13 cellular contexts compared by ENCODE assay signal in the genomic region with DNA sequence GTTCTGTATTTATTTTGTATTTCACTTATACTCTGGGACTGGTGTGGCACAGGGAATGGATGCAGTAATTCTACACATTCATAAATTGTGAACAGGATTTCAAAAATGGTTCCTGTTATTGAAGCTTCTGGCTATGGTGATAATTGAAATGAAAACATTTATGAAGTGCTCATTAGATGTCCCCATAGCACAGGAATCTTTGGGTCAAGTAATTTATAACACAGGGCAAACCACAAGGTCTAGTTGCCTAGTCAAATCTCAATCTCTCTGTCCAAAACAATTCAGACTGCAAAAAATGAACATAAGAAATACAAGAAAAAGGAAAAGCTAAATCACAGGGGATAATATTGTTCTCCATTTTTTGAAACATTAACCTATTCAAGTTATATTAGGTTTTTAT.
DNase-seq lines count a peak whose midpoint lies in the region; ATAC-seq and TF ChIP-seq lines count a peak whose summit lies in the region.
"Had no signal": no experiment of that assay in that cellular context is flagged by ENCODE, and none has a peak within 500 bp of the region (broad histone marks: within the 10 kb centered on the region; RNA-seq: fewer than 3 reads in every experiment).

No MANE protein-coding gene starts in this region.

- H3K4me3 ChIP-seq in HEK293 (ENCODE audit: low read depth, low read length) (no peak overlapping the region), fibroblast of mammary gland (ENCODE audit: control insufficient read depth, low read depth, low read length) (no peak overlapping the region), mucosa of descending colon (no peak overlapping the region)

- DNase-seq in EH (ENCODE audit: low read depth), result peak; percentile 8
- peak; percentile 25 for DNase-seq in OCI-M1 (lab: John Stamatoyannopoulos, UW)
- DNase-seq in fibroblast of mammary gland (ENCODE audit: low read depth), result peak; percentile 3
- DNase-seq in EL, result no peak
- DNase-seq in mucosa of descending colon, result no peak
- DNase-seq: C1 segment of cervical spinal cord; CD4-positive, alpha-beta memory T cell; DMS79; GDM1; HCEC 1CT; IMR-90 had no signal

- intact Hi-C loops in mucosa of descending colon (cut with DNase I, micrococcal nuclease), result no loop called here

- POLR2A ChIA-PET in HEK293 (lab: Yijun Ruan, JAX), result no interaction called here

- no peak overlapping the region for H3K27ac ChIP-seq in HEK293 (ENCODE audit: extremely low read depth, low read depth, low read length)

- no peaks in the 10 kb centered on the region for H3K36me3 ChIP-seq in HEK293 (ENCODE audit: control insufficient read depth in 2 of 2, insufficient read depth in 1 of 2, low read length in 2 of 2)
- no peaks in the 10 kb centered on the region for H3K36me3 ChIP-seq in mucosa of descending colon (ENCODE audit: low read depth)

- H3K9me3 ChIP-seq in HEK293 (ENCODE audit: control insufficient read depth, insufficient read depth, low read depth, low read length) (no peaks in the 10 kb centered on the region), mucosa of descending colon (no peaks in the 10 kb centered on the region)

- H3K4me1 ChIP-seq in HEK293 (ENCODE audit: control insufficient read depth, insufficient read depth, low read length), result no peaks in the 10 kb centered on the region
- H3K4me1 ChIP-seq in mucosa of descending colon (ENCODE audit: low read depth), result no peaks in the 10 kb centered on the region

- ATAC-seq in GM18520 (IDR thresholded peaks at IDR 0.05; ENCODE audit: unreplicated experiment), result no peak
- ATAC-seq in mucosa of descending colon, result no peak

- TF ChIP-seq CTCF in HEK293 (tag by site-specific recombination; IDR thresholded peaks at IDR 0.05), result no peak
- no peak for TF ChIP-seq CTCF in fibroblast of mammary gland (conservative IDR thresholded peaks at IDR 0.05; ENCODE audit: control insufficient read depth, insufficient read depth, low read depth, low read length)
- TF ChIP-seq CTCF in mucosa of descending colon (IDR thresholded peaks at IDR 0.05), result no peak

- CTCF ChIA-PET in HEK293 (lab: Yijun Ruan, JAX), result interaction anchor here (1.1 kb wide), 1 partner anchor 87 kb away, joined by 3 read pairs; no protein-coding TSS in a partner anchor

TF ChIP-seq in HEK293, 187 proteins besides CTCF, POLR2A, EP300 and RAD21:
- TF ChIP-seq ZNF555 (tag by site-specific recombination; conservative IDR thresholded peaks at IDR 0.05) (no peak), ZNF514 (tag by site-specific recombination; IDR thresholded peaks at IDR 0.05) (no peak), ZNF791 (tag by site-specific recombination; IDR thresholded peaks at IDR 0.05) (no peak), ZNF37A (tag by site-specific recombination; IDR thresholded peaks at IDR 0.05) (no peak), ZNF433 (tag by site-specific recombination; IDR thresholded peaks at IDR 0.05; ENCODE audit: low read depth) (no peak), ZNF580 (tag by site-specific recombination; IDR thresholded peaks at IDR 0.05) (no peak), FEZF1 (tag by site-specific recombination; IDR thresholded peaks at IDR 0.05) (0 out of 2 replicates have a peak, but pooled peaks have one; percentile 16)

Comparison
In these comparisons a context has a peak if more than half of its experiments do, and no peak if none do; other contexts are left out.
1. DNase-seq: peak in EH (single experiment), OCI-M1 (single experiment) and fibroblast of mammary gland (single experiment); none in EL (single experiment) and mucosa of descending colon (0 of 3).